17 cellular contexts compared by ENCODE assay signal in genomic region chr18:22946217-22946616, GRCh38.
"Had no signal": no experiment of that assay in that cellular context is flagged by ENCODE, and none has a peak within 500 bp of the region (broad histone marks: within the 10 kb centered on the region; RNA-seq: fewer than 3 reads in every experiment).

No MANE protein-coding gene starts in this region.

- H3K4me1 ChIP-seq: adrenal gland, colonic mucosa, left lung, neural progenitor cell, right lobe of liver, spleen, uterus had no signal

- ATAC-seq: esophagus mucosa, left lung, right lobe of liver had no signal

- H3K4me3 ChIP-seq: adrenal gland, colonic mucosa, left lung, neural progenitor cell, ovary, right lobe of liver, spleen, uterus had no signal

- H3K36me3 ChIP-seq: colonic mucosa, ovary, right lobe of liver, uterus had no signal

- H3K9me3 ChIP-seq: adrenal gland, colonic mucosa, left lung, ovary, right lobe of liver, spleen, uterus had no signal

- H2AFZ ChIP-seq: neural progenitor cell had no signal

- FAIRE-seq: keratinocyte had no signal

- H3K9ac ChIP-seq: neural progenitor cell had no signal

- H3K4me2 ChIP-seq: neural progenitor cell had no signal

- H3K27ac ChIP-seq: adrenal gland, colonic mucosa, left lung, neural progenitor cell, ovary, right lobe of liver, spleen, uterus had no signal

- H3K27ac Mint-ChIP-seq: activated naive CD4-positive, alpha-beta T cell treated with anti-CD3 and anti-CD28 coated beads, Interleukin-2, amount 10 ng/mL, durations not matched to agents 7 days and 5 days; activated T-helper 2 cell treated with anti-CD3 and anti-CD28 coated beads, Interferon-gamma antibody, Interleukin-2, Interleukin-4, amounts not matched to agents 10 μg/mL and 5 μg/mL and 100 μg/mL, durations not matched to agents 14 hours and 24 hours and 36 hours; naive B cell; neural progenitor cell had no signal

- DNase-seq: activated CD4-positive, alpha-beta T cell treated with anti-CD3 and anti-CD28 coated beads, Interleukin-2, amount 50 U/mL, for 48 hours; activated naive CD4-positive, alpha-beta T cell treated with anti-CD3 and anti-CD28 coated beads, Interleukin-2, amount 10 ng/mL, durations not matched to agents 7 days and 5 days; adrenal gland; central memory CD4-positive, alpha-beta T cell; colonic mucosa; left lung; mammary epithelial cell; naive B cell; ovary; right lobe of liver; spleen; stimulated activated CD4-positive, alpha-beta T cell treated with anti-CD3 and anti-CD28 coated beads, Interleukin-1b, Interleukin-23, amount 100 ng/mL, for 48 hours; uterus had no signal

- H3K9me3 Mint-ChIP-seq: activated naive CD4-positive, alpha-beta T cell treated with anti-CD3 and anti-CD28 coated beads, Interleukin-2, amount 10 ng/mL, durations not matched to agents 7 days and 5 days; activated T-helper 2 cell treated with anti-CD3 and anti-CD28 coated beads, Interferon-gamma antibody, Interleukin-2, Interleukin-4, amounts not matched to agents 10 μg/mL and 5 μg/mL and 100 μg/mL, durations not matched to agents 14 hours and 24 hours and 36 hours; naive B cell; neural progenitor cell had no signal

- H3K36me3 Mint-ChIP-seq: naive B cell had no signal

- H3K27me3 ChIP-seq: adrenal gland, colonic mucosa, left lung, neural progenitor cell, ovary, right lobe of liver, spleen, uterus had no signal

- H3K4me3 Mint-ChIP-seq: activated naive CD4-positive, alpha-beta T cell treated with anti-CD3 and anti-CD28 coated beads, Interleukin-2, amount 10 ng/mL, durations not matched to agents 7 days and 5 days; naive B cell; neural progenitor cell had no signal

- H3K4me1 Mint-ChIP-seq: activated naive CD4-positive, alpha-beta T cell treated with anti-CD3 and anti-CD28 coated beads, Interleukin-2, amount 10 ng/mL, durations not matched to agents 7 days and 5 days had no signal

- H3K27me3 Mint-ChIP-seq: activated naive CD4-positive, alpha-beta T cell treated with anti-CD3 and anti-CD28 coated beads, Interleukin-2, amount 10 ng/mL, durations not matched to agents 7 days and 5 days; naive B cell had no signal
